In genomic region chrX:145817666-145818521, GRCh38 we compare ENCODE assay signal across 10 cellular contexts. TPM values are rescaled to one million over a fixed set of nuclear protein-coding genes. Genes with fewer than 3 reads are reported as not detected.
DNase-seq lines count a peak whose midpoint lies in the region; ATAC-seq and TF ChIP-seq lines count a peak whose summit lies in the region.
"Had no signal": no experiment of that assay in that cellular context is flagged by ENCODE, and none has a peak within 500 bp of the region (broad histone marks: within the 10 kb centered on the region; RNA-seq: fewer than 3 reads in every experiment).

Gene SLITRK2 (plus strand): TSS chrX:145817829. CDS start chrX:145822426, 4,597 bp downstream.

- peak; percentile 0 for DNase-seq in LHCN-M2 (ENCODE audit: low read depth)
- DNase-seq in chondrocyte (ENCODE audit: low spot score): peak; percentile 91
- peak in 2 of 3 donors; percentile 18 to 51 for DNase-seq in right lobe of liver
- no peak for DNase-seq in suprapubic skin (ENCODE audit: low spot score in 2 of 2)
- no peak for DNase-seq in A172 (ENCODE audit: low spot score)

- no peaks in the 10 kb centered on the region for H3K4me1 ChIP-seq in right lobe of liver
- H3K4me1 ChIP-seq in suprapubic skin: peaks cover 4% of the 10 kb centered on the region

- peak; percentile 24 to 40 (median 34) for ATAC-seq in right lobe of liver
- ATAC-seq in HG03521 (IDR thresholded peaks at IDR 0.05; ENCODE audit: unreplicated experiment): no peak
- ATAC-seq in HG03460 (IDR thresholded peaks at IDR 0.05; ENCODE audit: unreplicated experiment): no peak
- ATAC-seq: activated naive CD4-positive, alpha-beta T cell treated with anti-CD3 and anti-CD28 coated beads, Interleukin-2, amount 50 U/mL, for 72 hours; WTC11 had no signal

- no peak for TF ChIP-seq POLR2A in right lobe of liver (IDR thresholded peaks at IDR 0.05)
- TF ChIP-seq POLR2A in suprapubic skin (IDR thresholded peaks at IDR 0.05): no peak

- H3K27ac Mint-ChIP-seq in chondrocyte (ENCODE audit: unreplicated experiment): no peak within 1 kb of the TSS
- H3K27ac Mint-ChIP-seq: activated naive CD4-positive, alpha-beta T cell treated with anti-CD3 and anti-CD28 coated beads, Interleukin-2, amount 50 U/mL, for 72 hours; WTC11 had no signal

- peaks cover 4% of the 10 kb centered on the region for H3K9me3 Mint-ChIP-seq in chondrocyte (ENCODE audit: low read depth)

- no peak for TF ChIP-seq EP300 in suprapubic skin (IDR thresholded peaks at IDR 0.05)

- H3K27ac ChIP-seq in right lobe of liver (no peak within 1 kb of the TSS), suprapubic skin (no peak within 1 kb of the TSS)

- H3K27me3 Mint-ChIP-seq in chondrocyte (ENCODE audit: low read depth): peaks cover 38% of the 10 kb centered on the region

- H3K4me1 Mint-ChIP-seq in chondrocyte (ENCODE audit: low read depth): peaks cover 8% of the 10 kb centered on the region
- H3K4me1 Mint-ChIP-seq: WTC11 had no signal

- peak within 1 kb of the TSS; percentile 34 for H3K4me3 Mint-ChIP-seq in chondrocyte (ENCODE audit: unreplicated experiment)
- H3K4me3 Mint-ChIP-seq: WTC11 had no signal

- intact Hi-C loops in right lobe of liver (cut with DNase I): no loop called here

- 18% methylated on average over 25 of the region's 83 CpGs for WGBS in right lobe of liver (ENCODE audit: insufficient coverage, low coverage, low lambda C conversion rate, missing lambda C conversion rate)
- WGBS in suprapubic skin: 19% methylated on average over 19 of the region's 83 CpGs

- H3K27me3 ChIP-seq in right lobe of liver (peaks cover 0 to 16% of the 10 kb centered on the region in 2 donors), suprapubic skin (peaks cover 13% of the 10 kb centered on the region)

- H3K9me3 ChIP-seq in right lobe of liver (no peaks in the 10 kb centered on the region), suprapubic skin (no peaks in the 10 kb centered on the region)

- no peaks in the 10 kb centered on the region for H3K36me3 Mint-ChIP-seq in chondrocyte (ENCODE audit: low read depth)

- H3K4me3 ChIP-seq in right lobe of liver (no peak within 1 kb of the TSS), suprapubic skin (peak within 1 kb of the TSS; percentile 53)

- TF ChIP-seq CTCF in chondrocyte (IDR thresholded peaks at IDR 0.05) (no peak), right lobe of liver (IDR thresholded peaks at IDR 0.05) (no peak), suprapubic skin (IDR thresholded peaks at IDR 0.05) (no peak)

- H3K36me3 ChIP-seq in right lobe of liver (no peaks in the 10 kb centered on the region), suprapubic skin (no peaks in the 10 kb centered on the region)

RNA-seq across cellular contexts. Expression of gene SLITRK2, which starts in this region (rescaled TPM):
- total RNA-seq in LHCN-M2 (2014; rRNA removed) (not detected in 2 replicates), chondrocyte (not detected in 3 replicates), right lobe of liver (under 1 TPM in 5 of 6 experiments, not detected in 1; 0.04 to 0.23 (median 0.06) TPM), suprapubic skin (1 to 10 TPM in 3 of 4 donors, under 1 TPM in 1; 0.87 to 2.7 (median 1.9) TPM)
- polyA plus RNA-seq in LHCN-M2 (2012): 0.02 TPM
- 0.02 TPM in 1 of 2 replicates, not detected in the other for total RNA-seq in A172 (2014; rRNA removed; shearing (Covaris generic))
- total RNA-seq: activated naive CD4-positive, alpha-beta T cell treated with anti-CD3 and anti-CD28 coated beads, Interleukin-2, amount 50 U/mL, for 72 hours; OCI-LY7; WTC11 had no signal

Comparison
In these comparisons a context has a peak if more than half of its experiments do, and no peak if none do; other contexts are left out.
1. Peak in DNase-seq in LHCN-M2; RNA of the gene not detected or under 1 TPM.
2. Peak in DNase-seq in chondrocyte; RNA of the gene not detected or under 1 TPM.
3. Peak in DNase-seq and ATAC-seq in right lobe of liver; RNA of the gene not detected or under 1 TPM.